ENCODE assay signal across 21 cellular contexts in the genomic region with DNA sequence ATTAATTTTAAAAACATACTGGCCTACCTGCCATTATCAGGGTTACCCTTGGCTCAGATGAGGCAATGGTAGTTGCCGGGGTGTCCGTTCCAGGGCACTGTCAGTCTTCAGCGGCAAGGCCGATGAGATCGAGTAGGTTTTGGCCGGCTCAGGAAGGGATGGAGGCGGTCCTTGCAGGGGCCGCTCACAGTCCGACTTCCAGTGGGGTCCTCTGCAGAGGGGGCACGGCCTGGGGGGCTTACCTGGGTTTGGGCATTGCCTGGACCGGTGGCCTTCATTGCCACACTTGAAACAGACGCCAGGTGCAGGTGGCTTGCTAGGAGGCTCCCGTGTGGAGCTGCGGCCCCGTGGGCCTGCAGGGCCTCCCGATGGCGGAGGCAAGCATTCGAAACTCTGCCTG. TPM values are rescaled to one million over a fixed set of nuclear protein-coding genes. Genes with fewer than 3 reads are reported as not detected.
"Had no signal": no experiment of that assay in that cellular context is flagged by ENCODE, and none has a peak within 500 bp of the region (broad histone marks: within the 10 kb centered on the region; RNA-seq: fewer than 3 reads in every experiment).

No MANE protein-coding gene starts in this region.

- DNase-seq: activated CD4-positive, alpha-beta T cell treated with anti-CD3 and anti-CD28 coated beads, Interleukin-2, amount 50 U/mL, for 1 hour; activated naive CD4-positive, alpha-beta T cell; cerebellar nuclear complex; effector memory CD4-positive, alpha-beta T cell; foreskin melanocyte; immature natural killer cell; left colon; naive B cell; ovary; right lobe of liver; stimulated activated CD4-positive, alpha-beta T cell treated with anti-CD3 and anti-CD28 coated beads, Interleukin-2, amount 100 ng/mL, for 24 hours; thyroid gland had no signal

- H3K4me3 ChIP-seq: ascending aorta, lung, neural progenitor cell, ovary, right lobe of liver, thyroid gland had no signal

- FAIRE-seq: TTC549, urothelium cell line had no signal

- H3K36me3 ChIP-seq: ascending aorta, breast epithelium, neural progenitor cell, ovary, right lobe of liver, thyroid gland had no signal

- H3K27ac ChIP-seq: ascending aorta, breast epithelium, neural progenitor cell, ovary, right lobe of liver, thyroid gland had no signal

- H2AFZ ChIP-seq: neural progenitor cell had no signal

- H3K9ac ChIP-seq: neural progenitor cell had no signal

- H3K4me1 ChIP-seq: ascending aorta, breast epithelium had no signal

- H3K27me3 ChIP-seq: ascending aorta, breast epithelium, neural progenitor cell, ovary, right lobe of liver, thyroid gland had no signal

- H3K9me3 ChIP-seq: ascending aorta, breast epithelium, ovary, right lobe of liver, thyroid gland had no signal

- H3K4me2 ChIP-seq: neural progenitor cell had no signal

- ATAC-seq: activated CD4-positive, CD25-positive, alpha-beta regulatory T cell treated with anti-CD3 and anti-CD28 coated beads, Interleukin-2, amount 50 U/mL, for 24 hours; right lobe of liver had no signal

RNA-seq across cellular contexts. Expression of gene ERVH48-1, which starts 2.5 kb away (rescaled TPM):
- total RNA-seq: activated CD8-positive, alpha-beta memory T cell treated with anti-CD3 and anti-CD28 coated beads for 36 hours; ascending aorta; breast epithelium; left colon; pulmonary artery endothelial cell had no signal
- polyA plus RNA-seq: immature natural killer cell, ovary had no signal
